In genomic region chr2:130328710-130329109, GRCh38 we compare ENCODE assay signal across 19 cellular contexts. TPM values are rescaled to one million over a fixed set of nuclear protein-coding genes. Genes with fewer than 3 reads are reported as not detected.
DNase-seq lines count a peak whose midpoint lies in the region; ATAC-seq, FAIRE-seq and TF ChIP-seq lines count a peak whose summit lies in the region.
"Had no signal": no experiment of that assay in that cellular context is flagged by ENCODE, and none has a peak within 500 bp of the region (broad histone marks: within the 10 kb centered on the region; RNA-seq: fewer than 3 reads in every experiment).

No MANE protein-coding gene starts in this region.

- H4K20me1 ChIP-seq in HepG2 (ENCODE audit: insufficient read depth, low read length) (no peaks in the 10 kb centered on the region), PC-3 (ENCODE audit: low read length) (no peaks in the 10 kb centered on the region)

- no peaks in the 10 kb centered on the region for H3K9me2 ChIP-seq in PC-3 (replicated peaks; ENCODE audit: low read length)

- H3K9ac ChIP-seq in HepG2 (ENCODE audit: insufficient read depth, low read depth, low read length) (no peak overlapping the region), PC-3 (ENCODE audit: low read length) (no peak overlapping the region)

- H3K4me3 ChIP-seq in HepG2 (replicated peaks in 1 of 3; ENCODE audit: insufficient read depth in 1 of 3, low read depth in 2 of 3, low read length in 3 of 3) (no peak overlapping the region), right lobe of liver (no peak overlapping the region), PC-3 (ENCODE audit: low read length) (no peak overlapping the region), foreskin fibroblast (ENCODE audit: low read depth in 1 of 2, low read length in 2 of 2) (no peak overlapping the region)
- H3K4me3 ChIP-seq: left lung, SJCRH30, uterus had no signal

- H3K79me2 ChIP-seq in HepG2 (ENCODE audit: insufficient read depth, low read length) (no peaks in the 10 kb centered on the region), PC-3 (ENCODE audit: low read length) (no peaks in the 10 kb centered on the region)

- POLR2A ChIA-PET in HepG2 (lab: Yijun Ruan, JAX) (interaction anchor here (1.4 to 1.9 kb wide), 2 partner anchors 13 to 27 kb away, joined by 3 to 11 read pairs; partner anchors contain the start of genes IMP4 and PTPN18), PC-3 (lab: Charles Lee; ENCODE audit: unreplicated experiment) (no interaction called here)

- H3K4me1 ChIP-seq in HepG2 (ENCODE audit: insufficient read depth, low read length) (peaks cover 21% of the 10 kb centered on the region), right lobe of liver (peaks cover 0 to 3% (median 0%) of the 10 kb centered on the region in 4 donors), PC-3 (ENCODE audit: insufficient read depth, low read length) (peaks cover 15% of the 10 kb centered on the region)
- H3K4me1 ChIP-seq: SJCRH30, uterus had no signal

- no peak for TF ChIP-seq RAD21 in HepG2 (CRISPR knock-in tag; IDR thresholded peaks at IDR 0.05)

- CTCF ChIA-PET in HepG2 (lab: Yijun Ruan, JAX; ENCODE audit: low intra/inter-chr PET ratio, low total read pairs), result interaction anchor here (1.7 kb wide), 1 partner anchor 147 kb away, joined by 5 read pairs; the partner anchor contains the start of genes MZT2B and SMPD4
- CTCF ChIA-PET in PC-3 (lab: Charles Lee), result no interaction called here

- ATAC-seq in HepG2 (no peak), right lobe of liver (no peak), PC-3 (peak; percentile 48), GM21526 (IDR thresholded peaks at IDR 0.05; ENCODE audit: low FRiP score, unreplicated experiment) (no peak)
- ATAC-seq: left lung; sciatic nerve; stimulated activated effector memory CD8-positive, alpha-beta T cell treated with anti-CD3 and anti-CD28 coated beads, Interleukin-12 subunit alpha, Interleukin-12 subunit beta, amount 100 ng/mL, for 72 hours had no signal

- in situ Hi-C loops in HepG2 (cut with HindIII; ENCODE audit: extremely low pct_ligation_motif_present, low pct_unique_long_range_greater_than_20kb) (no loop called here), GM13977 (cut with MboI; ENCODE audit: low pct_unique_long_range_greater_than_20kb, low sequenced_read_pairs, unreplicated experiment) (no loop called here)

- H3K36me3 ChIP-seq in HepG2 (replicated peaks in 1 of 2; ENCODE audit: control insufficient read depth in 1 of 2, insufficient read depth in 2 of 2, low read length in 2 of 2) (no peaks in the 10 kb centered on the region), right lobe of liver (no peaks in the 10 kb centered on the region), PC-3 (ENCODE audit: low read depth, low read length) (no peaks in the 10 kb centered on the region)
- H3K36me3 ChIP-seq: left lung, SJCRH30, uterus had no signal

- BruUV-seq in HepG2 (replicated peaks; lab: Mats Ljungman, UMichigan) (no TSS peak), PC-3 (replicated peaks; lab: Mats Ljungman, UMichigan) (no TSS peak)

- no peaks in the 10 kb centered on the region for H3K9me3 ChIP-seq in HepG2 (ENCODE audit: low read length)
- H3K9me3 ChIP-seq in right lobe of liver, result no peaks in the 10 kb centered on the region
- H3K9me3 ChIP-seq in PC-3 (ENCODE audit: low read length), result no peaks in the 10 kb centered on the region
- H3K9me3 ChIP-seq: left lung, SJCRH30, uterus had no signal

- no peaks in the 10 kb centered on the region for H3F3A ChIP-seq in PC-3 (ENCODE audit: low read length, unreplicated experiment)

- TF ChIP-seq CTCF in HepG2 (CRISPR knock-in tag; IDR thresholded peaks at IDR 0.05), result no peak
- no peak for TF ChIP-seq CTCF in right lobe of liver (IDR thresholded peaks at IDR 0.05)
- TF ChIP-seq CTCF in PC-3 (conservative IDR thresholded peaks at IDR 0.05; ENCODE audit: low read depth, low read length), result no peak
- TF ChIP-seq CTCF in foreskin fibroblast (IDR thresholded peaks at IDR 0.05; ENCODE audit: low read depth, low read length), result no peak
- TF ChIP-seq CTCF in GM13977 (IDR thresholded peaks at IDR 0.05; ENCODE audit: extremely low read depth, insufficient read depth, missing control alignments), result no peak

- DNase-seq in HepG2 (ENCODE audit: low spot score) (no peak), right lobe of liver (no peak), PC-3 (peak; percentile 36), foreskin fibroblast (peak; percentile 16 to 56), NCI-H446 treated with DMSO at 0.1 percent for 48 hours (lab: John Stamatoyannopoulos, UW) (no peak), activated gamma-delta T cell (lab: John Stamatoyannopoulos, UW) (no peak), GM13977 (ENCODE audit: low spot score) (no peak)
- DNase-seq: activated CD4-positive, alpha-beta T cell treated with anti-CD3 and anti-CD28 coated beads, Interleukin-2, amount 50 U/mL, for 48 hours; COR-L47; cortex of kidney; KBM-7; left lung; NCI-H1694; stimulated activated CD4-positive, alpha-beta T cell treated with anti-CD3 and anti-CD28 coated beads, Interleukin-4, amount 100 ng/mL, for 4 hours; uterus had no signal

- H3K27ac ChIP-seq in HepG2 (ENCODE audit: extremely low read length, insufficient read depth, low read length) (no peak overlapping the region), right lobe of liver (no peak overlapping the region), PC-3 (ENCODE audit: low read length) (no peak overlapping the region)
- H3K27ac ChIP-seq: left lung, SJCRH30, uterus had no signal

- H2AFZ ChIP-seq in HepG2 (ENCODE audit: low read length) (no peak overlapping the region), PC-3 (ENCODE audit: low read length) (peak overlapping the region; percentile 28)

- H3K27me3 ChIP-seq in HepG2 (ENCODE audit: control insufficient read depth in 1 of 2, insufficient read depth in 2 of 2, low read length in 2 of 2) (peaks cover 0 to 37% of the 10 kb centered on the region in 2 experiments; a peak in 4 of 5 replicates), right lobe of liver (no peaks in the 10 kb centered on the region), PC-3 (ENCODE audit: low read length) (peaks cover 11% of the 10 kb centered on the region)
- H3K27me3 ChIP-seq: uterus had no signal

- no peak for TF ChIP-seq EP300 in HepG2 (IDR thresholded peaks at IDR 0.05; ENCODE audit: low read depth in 2 of 2, low read length in 2 of 2)
- TF ChIP-seq EP300 in HepG2 (CRISPR knock-in tag; IDR thresholded peaks at IDR 0.05; ENCODE audit: borderline replicate concordance), result no peak

- intact Hi-C loops in HepG2 (cut with micrococcal nuclease; ENCODE audit: unreplicated experiment) (no loop called here), right lobe of liver (cut with DNase I) (no loop called here), PC-3 (cut with micrococcal nuclease) (loop anchor here (1.0 kb wide), 1 partner anchor 87 kb away; no protein-coding TSS in a partner anchor)

- WGBS in HepG2 (ENCODE audit: low lambda C conversion rate), result 0% methylated on average over 2 of the region's 2 CpGs
- WGBS in right lobe of liver (ENCODE audit: insufficient coverage, low coverage, low lambda C conversion rate, missing lambda C conversion rate), result 12% methylated on average over 2 of the region's 2 CpGs

- TF ChIP-seq POLR2A in HepG2 (IDR thresholded peaks at IDR 0.05; ENCODE audit: insufficient read depth in 1 of 2, low read depth in 2 of 2, low read length in 2 of 2), result no peak
- TF ChIP-seq POLR2A in right lobe of liver (IDR thresholded peaks at IDR 0.05), result no peak

- FAIRE-seq in HepG2 (lab: Jason Lieb, UNC), result no peak

- H3K4me2 ChIP-seq in HepG2 (ENCODE audit: low read depth, low read length), result peak overlapping the region; percentile 67
- 0 out of 2 replicates have a peak overlapping the region, but pooled peaks have one; percentile 38 for H3K4me2 ChIP-seq in PC-3 (ENCODE audit: low read length)

RNA-seq across cellular contexts. Expression of gene IMP4, which starts 14.0 kb away (rescaled TPM):
- total RNA-seq in HepG2 (2016; rRNA removed; fragmentation: Illumina TruSeq; extraction: Trizol) (142 and 153 TPM in 2 replicates), right lobe of liver (100 to 1,000 TPM in 2 of 6 experiments, 10 to 100 TPM in 4; 43.1 to 136 (median 56.7) TPM), PC-3 (2014; rRNA removed) (203 and 207 TPM in 2 replicates)
- total RNA-seq in HepG2 (2016; cell fraction: cytosol; rRNA removed; fragmentation: Illumina TruSeq; extraction: Trizol; ENCODE audit: low read depth), result 85.2 and 85.6 TPM in 2 replicates
- 148 and 152 TPM in 2 replicates for total RNA-seq in HepG2 (2016; cell fraction: insoluble cytoplasmic fraction; rRNA removed; fragmentation: Illumina TruSeq; extraction: Trizol)
- 114 and 119 TPM in 2 replicates for total RNA-seq in HepG2 (2016; cell fraction: membrane; rRNA removed; fragmentation: Illumina TruSeq; extraction: Trizol)
- total RNA-seq in HepG2 (2016; cell fraction: nucleus; rRNA removed; fragmentation: Illumina TruSeq; extraction: Trizol), result 83.0 and 87.0 TPM in 2 replicates
- 158 and 167 TPM in 2 replicates for polyA plus RNA-seq in HepG2 (2011; rRNA removed)
- 161 and 264 TPM in 2 replicates for polyA plus RNA-seq in HepG2 (2011; cell fraction: cytosol; rRNA removed)
- 321 and 379 TPM in 2 replicates for polyA plus RNA-seq in HepG2 (2011; cell fraction: nucleus; rRNA removed)
- polyA plus RNA-seq in HepG2 (2012), result 91.4 and 129 TPM in 2 replicates
- 122 and 142 TPM in 2 replicates for polyA plus RNA-seq in HepG2 (2016; cell fraction: cytosol; fragmentation: Illumina TruSeq; extraction: Trizol; ENCODE audit: low read depth)
- polyA plus RNA-seq in HepG2 (2016; cell fraction: insoluble cytoplasmic fraction; fragmentation: Illumina TruSeq; extraction: Trizol; ENCODE audit: low read depth), result 167 and 186 TPM in 2 replicates
- polyA plus RNA-seq in HepG2 (2016; cell fraction: membrane; fragmentation: Illumina TruSeq; extraction: Trizol; ENCODE audit: low read depth), result 126 and 131 TPM in 2 replicates
- polyA plus RNA-seq in HepG2 (2016; cell fraction: nucleus; fragmentation: Illumina TruSeq; extraction: Trizol; ENCODE audit: insufficient read depth, low read depth), result 177 and 185 TPM in 2 replicates
- 143 and 197 TPM in 2 replicates for polyA minus RNA-seq in HepG2 (2011; rRNA and poly(A)+ RNA removed; ENCODE audit: low replicate concordance)
- 41.3 and 41.8 TPM in 2 replicates for polyA minus RNA-seq in HepG2 (2011; cell fraction: cytosol; rRNA and poly(A)+ RNA removed)
- 91.3 and 103 TPM in 2 replicates for polyA minus RNA-seq in HepG2 (2011; cell fraction: nucleus; rRNA and poly(A)+ RNA removed)

RNA-seq across cellular contexts. Expression of gene PTPN18, which starts 27.1 kb away (rescaled TPM):
- total RNA-seq in HepG2 (2016; rRNA removed; fragmentation: Illumina TruSeq; extraction: Trizol) (10.8 and 14.8 TPM in 2 replicates), right lobe of liver (10 to 100 TPM; 25.6 to 43.5 (median 30.3) TPM), PC-3 (2014; rRNA removed) (27.1 and 33.5 TPM in 2 replicates)
- 8.0 and 13.0 TPM in 2 replicates for total RNA-seq in HepG2 (2016; cell fraction: cytosol; rRNA removed; fragmentation: Illumina TruSeq; extraction: Trizol; ENCODE audit: low read depth)
- 7.6 and 15.8 TPM in 2 replicates for total RNA-seq in HepG2 (2016; cell fraction: insoluble cytoplasmic fraction; rRNA removed; fragmentation: Illumina TruSeq; extraction: Trizol)
- 16.2 and 20.0 TPM in 2 replicates for total RNA-seq in HepG2 (2016; cell fraction: membrane; rRNA removed; fragmentation: Illumina TruSeq; extraction: Trizol)
- 20.9 and 28.1 TPM in 2 replicates for total RNA-seq in HepG2 (2016; cell fraction: nucleus; rRNA removed; fragmentation: Illumina TruSeq; extraction: Trizol)
- polyA plus RNA-seq in HepG2 (2011; rRNA removed), result 39.5 and 39.6 TPM in 2 replicates
- 19.5 and 25.1 TPM in 2 replicates for polyA plus RNA-seq in HepG2 (2011; cell fraction: cytosol; rRNA removed)
- 126 and 152 TPM in 2 replicates for polyA plus RNA-seq in HepG2 (2011; cell fraction: nucleus; rRNA removed)
- polyA plus RNA-seq in HepG2 (2012), result 18.3 and 19.5 TPM in 2 replicates
- polyA plus RNA-seq in HepG2 (2016; cell fraction: cytosol; fragmentation: Illumina TruSeq; extraction: Trizol; ENCODE audit: low read depth), result 10.6 and 15.8 TPM in 2 replicates
- polyA plus RNA-seq in HepG2 (2016; cell fraction: insoluble cytoplasmic fraction; fragmentation: Illumina TruSeq; extraction: Trizol; ENCODE audit: low read depth), result 14.2 and 24.0 TPM in 2 replicates
- polyA plus RNA-seq in HepG2 (2016; cell fraction: membrane; fragmentation: Illumina TruSeq; extraction: Trizol; ENCODE audit: low read depth), result 22.4 and 27.8 TPM in 2 replicates
- 91.6 and 101 TPM in 2 replicates for polyA plus RNA-seq in HepG2 (2016; cell fraction: nucleus; fragmentation: Illumina TruSeq; extraction: Trizol; ENCODE audit: insufficient read depth, low read depth)
- 47.1 and 49.5 TPM in 2 replicates for polyA minus RNA-seq in HepG2 (2011; rRNA and poly(A)+ RNA removed; ENCODE audit: low replicate concordance)
- polyA minus RNA-seq in HepG2 (2011; cell fraction: cytosol; rRNA and poly(A)+ RNA removed), result 13.8 and 15.2 TPM in 2 replicates
- 62.4 and 69.0 TPM in 2 replicates for polyA minus RNA-seq in HepG2 (2011; cell fraction: nucleus; rRNA and poly(A)+ RNA removed)

Comparison
In these comparisons a context has a peak if more than half of its experiments do, and no peak if none do; other contexts are left out.
1. DNase-seq: peak in PC-3 (single experiment) and foreskin fibroblast (2 of 2); none in HepG2 (single experiment), right lobe of liver (0 of 3), NCI-H446 treated with DMSO at 0.1 percent for 48 hours (single experiment), activated gamma-delta T cell (single experiment) and GM13977 (single experiment).